9 cellular contexts compared by ENCODE assay signal in genomic region chr4:54318904-54319303, GRCh38.
DNase-seq lines count a peak whose midpoint lies in the region; ATAC-seq, FAIRE-seq and TF ChIP-seq lines count a peak whose summit lies in the region.
"Had no signal": no experiment of that assay in that cellular context is flagged by ENCODE, and none has a peak within 500 bp of the region (broad histone marks: within the 10 kb centered on the region; RNA-seq: fewer than 3 reads in every experiment).

No MANE protein-coding gene starts in this region.

- no peak overlapping the region for H3K27ac Mint-ChIP-seq in activated CD8-positive, alpha-beta T cell treated with anti-CD3 and anti-CD28 coated beads, Interleukin-2, amount 10 ng/mL, durations not matched to agents 7 days and 5 days

- CTCF ChIA-PET in activated CD8-positive, alpha-beta T cell treated with anti-CD3 and anti-CD28 coated beads, Interleukin-2, amount 10 ng/mL, durations not matched to agents 7 days and 5 days (lab: Charles Lee) = interaction anchor here (0.6 to 3.3 kb wide), 16 partner anchors 9 to 1003 kb away, joined by 3 to 19 read pairs (median 4); no protein-coding TSS in a partner anchor

- H3K36me3 ChIP-seq in Loucy (ENCODE audit: insufficient read depth, low read length) = no peaks in the 10 kb centered on the region

- H3K9ac ChIP-seq in Loucy (ENCODE audit: low read depth, low read length, poor library complexity, severe bottlenecking) = no peak overlapping the region

- H3K4me3 Mint-ChIP-seq in activated CD8-positive, alpha-beta T cell treated with anti-CD3 and anti-CD28 coated beads, Interleukin-2, amount 10 ng/mL, durations not matched to agents 7 days and 5 days = no peak overlapping the region

- in situ Hi-C loops in GM13976 (cut with MboI; ENCODE audit: low sequenced_read_pairs, unreplicated experiment) = no loop called here

- H3K9me2 ChIP-seq in Loucy (replicated peaks; ENCODE audit: low read depth, low read length) = no peaks in the 10 kb centered on the region

- H3K4me2 ChIP-seq in Loucy (ENCODE audit: low read depth, low read length, poor library complexity, severe bottlenecking) = no peak overlapping the region

- DNase-seq in AML-193 (lab: John Stamatoyannopoulos, UW) (peak; percentile 41 to 43), GM13976 (ENCODE audit: low spot score) (peak; percentile 32), iris pigment epithelial cell (ENCODE audit: low read depth) (peak; percentile 71), urothelium cell line (ENCODE audit: low spot score) (peak; percentile 74), activated T-cell treated with anti-CD3 and anti-CD28 coated beads for 4 hours (no peak)
- DNase-seq in activated CD8-positive, alpha-beta T cell treated with anti-CD3 and anti-CD28 coated beads, Interleukin-2, amount 10 ng/mL, durations not matched to agents 7 days and 5 days = peak; percentile 39

- no peaks in the 10 kb centered on the region for H3K79me2 ChIP-seq in Loucy (ENCODE audit: insufficient read depth, low read length)

- TF ChIP-seq CTCF in GM13976 (IDR thresholded peaks at IDR 0.05; ENCODE audit: borderline replicate concordance, control extremely low read depth, extremely low read depth, insufficient read depth, missing control alignments) = peak; percentile 67
- TF ChIP-seq CTCF in Loucy (conservative IDR thresholded peaks at IDR 0.05; ENCODE audit: low read length) = peak; percentile 94

- H3K4me3 ChIP-seq in Loucy (ENCODE audit: low read length, poor library complexity, severe bottlenecking) = no peak overlapping the region

- H3K36me3 Mint-ChIP-seq in activated CD8-positive, alpha-beta T cell treated with anti-CD3 and anti-CD28 coated beads, Interleukin-2, amount 10 ng/mL, durations not matched to agents 7 days and 5 days (ENCODE audit: low read depth) = no peaks in the 10 kb centered on the region

- H3K4me1 Mint-ChIP-seq in activated CD8-positive, alpha-beta T cell treated with anti-CD3 and anti-CD28 coated beads, Interleukin-2, amount 10 ng/mL, durations not matched to agents 7 days and 5 days (ENCODE audit: low read depth) = peaks cover 17% of the 10 kb centered on the region

- peak overlapping the region; percentile 31; the same call in 1 of the 2 replicates for H2AFZ ChIP-seq in Loucy (ENCODE audit: low read length)

- no peaks in the 10 kb centered on the region for H4K20me1 ChIP-seq in Loucy (ENCODE audit: insufficient read depth, low read length, poor library complexity, severe bottlenecking)

- H3K9me3 Mint-ChIP-seq in activated CD8-positive, alpha-beta T cell treated with anti-CD3 and anti-CD28 coated beads, Interleukin-2, amount 10 ng/mL, durations not matched to agents 7 days and 5 days (ENCODE audit: insufficient read depth) = no peaks in the 10 kb centered on the region
- H3K9me3 Mint-ChIP-seq: IgD-negative memory B cell had no signal

- no peaks in the 10 kb centered on the region for H3K27me3 ChIP-seq in Loucy (ENCODE audit: insufficient read depth, low read length, poor library complexity, severe bottlenecking)

- H3F3A ChIP-seq in Loucy (ENCODE audit: low read depth) = no peaks in the 10 kb centered on the region

- H3K27me3 Mint-ChIP-seq in activated CD8-positive, alpha-beta T cell treated with anti-CD3 and anti-CD28 coated beads, Interleukin-2, amount 10 ng/mL, durations not matched to agents 7 days and 5 days (ENCODE audit: low read depth) = no peaks in the 10 kb centered on the region

- FAIRE-seq in urothelium cell line (lab: Jason Lieb, UNC) = no peak

- no peaks in the 10 kb centered on the region for H3K9me3 ChIP-seq in Loucy (ENCODE audit: insufficient read depth, low read depth, low read length)

- POLR2A ChIA-PET in activated CD8-positive, alpha-beta T cell treated with anti-CD3 and anti-CD28 coated beads, Interleukin-2, amount 10 ng/mL, durations not matched to agents 7 days and 5 days (lab: Charles Lee) = no interaction called here

- H3K4me1 ChIP-seq in Loucy (ENCODE audit: insufficient read depth, low read length, poor library complexity, severe bottlenecking) = no peaks in the 10 kb centered on the region

- ATAC-seq in activated CD8-positive, alpha-beta T cell treated with anti-CD3 and anti-CD28 coated beads, Interleukin-2, amount 10 ng/mL, durations not matched to agents 7 days and 5 days = peak; percentile 53
- ATAC-seq in HG03045 (IDR thresholded peaks at IDR 0.05; ENCODE audit: unreplicated experiment) = no peak
